ENCODE assay signal across 18 cellular contexts in genomic region chr14:98208074-98208675, GRCh38.
DNase-seq lines count a peak whose midpoint lies in the region; ATAC-seq and TF ChIP-seq lines count a peak whose summit lies in the region.
"Had no signal": no experiment of that assay in that cellular context is flagged by ENCODE, and none has a peak within 500 bp of the region (broad histone marks: within the 10 kb centered on the region; RNA-seq: fewer than 3 reads in every experiment).

No MANE protein-coding gene starts in this region.

- no peak for DNase-seq in stimulated activated naive CD8-positive, alpha-beta T cell treated with anti-CD3 and anti-CD28 coated beads, Interleukin-15, Interleukin-2, amounts not matched to agents 100 U/mL and 50 U/mL, for 24 hours
- DNase-seq in MM.1S (no peak), H4 (ENCODE audit: low spot score) (no peak), neural progenitor cell (ENCODE audit: low spot score) (no peak)
- no peak for DNase-seq in activated naive CD8-positive, alpha-beta T cell treated with anti-CD3 and anti-CD28 coated beads, Interleukin-2, amount 50 U/mL, for 24 hours
- no peak for DNase-seq in stimulated activated CD8-positive, alpha-beta memory T cell treated with anti-CD3 and anti-CD28 coated beads, Interleukin-4, amount 100 ng/mL, for 48 hours
- DNase-seq: amygdala, dermis blood vessel endothelial cell, GF-D8, heart left ventricle, IMR-90, mammary epithelial cell, NCI-H1436, nucleus accumbens, SIG-M5 had no signal

- no peak overlapping the region for H3K9ac ChIP-seq in MM.1S (ENCODE audit: low read length)
- H3K9ac ChIP-seq in neural progenitor cell, result no peak overlapping the region

- ATAC-seq in stimulated activated naive CD8-positive, alpha-beta T cell treated with anti-CD3 and anti-CD28 coated beads, Interleukin-15, Interleukin-2, amounts not matched to agents 100 U/mL and 50 U/mL, for 24 hours, result no peak
- ATAC-seq in activated naive CD8-positive, alpha-beta T cell treated with anti-CD3 and anti-CD28 coated beads, Interleukin-2, amount 50 U/mL, for 24 hours, result no peak
- ATAC-seq: GM23338, heart left ventricle had no signal

- no peak overlapping the region for H3K27ac ChIP-seq in MM.1S (ENCODE audit: low read length)
- no peak overlapping the region for H3K27ac ChIP-seq in neural progenitor cell
- H3K27ac ChIP-seq: heart left ventricle, thoracic aorta had no signal

- H3K27me3 Mint-ChIP-seq in stimulated activated naive CD8-positive, alpha-beta T cell treated with anti-CD3 and anti-CD28 coated beads, Interleukin-15, Interleukin-2, amounts not matched to agents 100 ng/mL and 50 ng/mL, for 24 hours, result no peaks in the 10 kb centered on the region
- no peaks in the 10 kb centered on the region for H3K27me3 Mint-ChIP-seq in activated naive CD8-positive, alpha-beta T cell treated with anti-CD3 and anti-CD28 coated beads, Interleukin-2, amount 50 U/mL, for 24 hours
- H3K27me3 Mint-ChIP-seq in neural progenitor cell (ENCODE audit: insufficient read depth, low read depth), result peaks cover 4% of the 10 kb centered on the region

- peaks cover 95% of the 10 kb centered on the region for H3K4me1 Mint-ChIP-seq in stimulated activated naive CD8-positive, alpha-beta T cell treated with anti-CD3 and anti-CD28 coated beads, Interleukin-15, Interleukin-2, amounts not matched to agents 100 ng/mL and 50 ng/mL, for 24 hours (ENCODE audit: low read depth)
- peaks cover 90% of the 10 kb centered on the region for H3K4me1 Mint-ChIP-seq in activated naive CD8-positive, alpha-beta T cell treated with anti-CD3 and anti-CD28 coated beads, Interleukin-2, amount 50 U/mL, for 24 hours
- H3K4me1 Mint-ChIP-seq in neural progenitor cell, result peaks cover 31% of the 10 kb centered on the region

- H4K20me1 ChIP-seq in MM.1S (ENCODE audit: insufficient read depth, low read length) (no peaks in the 10 kb centered on the region), neural progenitor cell (ENCODE audit: low read depth) (no peaks in the 10 kb centered on the region)

- H3F3A ChIP-seq in MM.1S (ENCODE audit: insufficient read depth, low read length) (no peaks in the 10 kb centered on the region), neural progenitor cell (ENCODE audit: low read depth) (peaks cover 6% of the 10 kb centered on the region)

- no peaks in the 10 kb centered on the region for H3K9me3 ChIP-seq in MM.1S (replicated peaks; ENCODE audit: insufficient read depth, low read length)
- no peaks in the 10 kb centered on the region for H3K9me3 ChIP-seq in neural progenitor cell (ENCODE audit: low read depth)
- H3K9me3 ChIP-seq: heart left ventricle, thoracic aorta had no signal

- peaks cover 40% of the 10 kb centered on the region for H3K4me1 ChIP-seq in MM.1S (ENCODE audit: low read length)
- peaks cover 19% of the 10 kb centered on the region for H3K4me1 ChIP-seq in neural progenitor cell

- H3K9me3 Mint-ChIP-seq in stimulated activated naive CD8-positive, alpha-beta T cell treated with anti-CD3 and anti-CD28 coated beads, Interleukin-15, Interleukin-2, amounts not matched to agents 100 ng/mL and 50 ng/mL, for 24 hours, result no peaks in the 10 kb centered on the region
- peaks cover 7% of the 10 kb centered on the region for H3K9me3 Mint-ChIP-seq in activated naive CD8-positive, alpha-beta T cell treated with anti-CD3 and anti-CD28 coated beads, Interleukin-2, amount 50 U/mL, for 24 hours
- no peaks in the 10 kb centered on the region for H3K9me3 Mint-ChIP-seq in neural progenitor cell
- H3K9me3 Mint-ChIP-seq: GM23338 had no signal

- no peak for TF ChIP-seq CTCF in MM.1S (IDR thresholded peaks at IDR 0.05; ENCODE audit: low read length)
- no peak for TF ChIP-seq CTCF in neural progenitor cell (IDR thresholded peaks at IDR 0.05)

- H3K79me2 ChIP-seq in MM.1S (ENCODE audit: low read length), result no peaks in the 10 kb centered on the region
- H3K79me2 ChIP-seq in neural progenitor cell (ENCODE audit: low read depth), result no peaks in the 10 kb centered on the region

- H2AFZ ChIP-seq in MM.1S (ENCODE audit: low read length), result peak overlapping the region; percentile 27; the same call in 1 of the 2 replicates
- no peak overlapping the region for H2AFZ ChIP-seq in neural progenitor cell (replicated peaks)
- H2AFZ ChIP-seq: GM23338 had no signal

- H3K36me3 ChIP-seq in MM.1S (replicated peaks; ENCODE audit: insufficient read depth, low read length), result no peaks in the 10 kb centered on the region
- H3K36me3 ChIP-seq in neural progenitor cell, result no peaks in the 10 kb centered on the region
- H3K36me3 ChIP-seq: heart left ventricle, thoracic aorta had no signal

- no peaks in the 10 kb centered on the region for H3K9me2 ChIP-seq in MM.1S (replicated peaks; ENCODE audit: insufficient read depth, low read length)

- H3K36me3 Mint-ChIP-seq in stimulated activated naive CD8-positive, alpha-beta T cell treated with anti-CD3 and anti-CD28 coated beads, Interleukin-15, Interleukin-2, amounts not matched to agents 100 ng/mL and 50 ng/mL, for 24 hours (ENCODE audit: low read depth), result no peaks in the 10 kb centered on the region
- H3K36me3 Mint-ChIP-seq in activated naive CD8-positive, alpha-beta T cell treated with anti-CD3 and anti-CD28 coated beads, Interleukin-2, amount 50 U/mL, for 24 hours (ENCODE audit: low read depth), result no peaks in the 10 kb centered on the region
- no peaks in the 10 kb centered on the region for H3K36me3 Mint-ChIP-seq in neural progenitor cell

- H3K4me3 Mint-ChIP-seq in stimulated activated naive CD8-positive, alpha-beta T cell treated with anti-CD3 and anti-CD28 coated beads, Interleukin-15, Interleukin-2, amounts not matched to agents 100 ng/mL and 50 ng/mL, for 24 hours, result no peak overlapping the region
- no peak overlapping the region for H3K4me3 Mint-ChIP-seq in activated naive CD8-positive, alpha-beta T cell treated with anti-CD3 and anti-CD28 coated beads, Interleukin-2, amount 50 U/mL, for 24 hours
- H3K4me3 Mint-ChIP-seq in neural progenitor cell, result no peak overlapping the region
- H3K4me3 Mint-ChIP-seq: GM23338 had no signal

- H3K4me3 ChIP-seq in MM.1S (ENCODE audit: low read length) (no peak overlapping the region), neural progenitor cell (no peak overlapping the region)
- H3K4me3 ChIP-seq: GM23338, heart left ventricle, thoracic aorta had no signal

- peak overlapping the region; percentile 82 for H3K27ac Mint-ChIP-seq in stimulated activated naive CD8-positive, alpha-beta T cell treated with anti-CD3 and anti-CD28 coated beads, Interleukin-15, Interleukin-2, amounts not matched to agents 100 ng/mL and 50 ng/mL, for 24 hours
- peak overlapping the region; percentile 79 for H3K27ac Mint-ChIP-seq in activated naive CD8-positive, alpha-beta T cell treated with anti-CD3 and anti-CD28 coated beads, Interleukin-2, amount 50 U/mL, for 24 hours
- H3K27ac Mint-ChIP-seq in neural progenitor cell, result no peak overlapping the region
- H3K27ac Mint-ChIP-seq: GM23338 had no signal

- no peak overlapping the region for H3K4me2 ChIP-seq in MM.1S (ENCODE audit: low read depth, low read length)
- no peak overlapping the region for H3K4me2 ChIP-seq in neural progenitor cell
- H3K4me2 ChIP-seq: GM23338 had no signal

- H3K27me3 ChIP-seq in MM.1S (replicated peaks; ENCODE audit: insufficient read depth, low read length), result no peaks in the 10 kb centered on the region
- H3K27me3 ChIP-seq in neural progenitor cell, result no peaks in the 10 kb centered on the region
